ENCODE assay signal across 8 cellular contexts in genomic region chr19:34962281-34962944, GRCh38. TPM values are rescaled to one million over a fixed set of nuclear protein-coding genes. Genes with fewer than 3 reads are reported as not detected.
DNase-seq lines count a peak whose midpoint lies in the region; ATAC-seq and TF ChIP-seq lines count a peak whose summit lies in the region.

No MANE protein-coding gene starts in this region.

- ATAC-seq in GM19351 (IDR thresholded peaks at IDR 0.05; ENCODE audit: unreplicated experiment) = no peak

- peaks cover 32% of the 10 kb centered on the region for H3K4me1 Mint-ChIP-seq in neural crest cell

- peaks cover 14% of the 10 kb centered on the region for H3K9me3 Mint-ChIP-seq in neural crest cell

- no peaks in the 10 kb centered on the region for H3K9me2 ChIP-seq in OCI-LY7 (ENCODE audit: insufficient read depth, low read length)

- H3K36me3 Mint-ChIP-seq in neural crest cell (ENCODE audit: low read depth) = peaks cover 48% of the 10 kb centered on the region

- H3K9me3 ChIP-seq in OCI-LY7 (ENCODE audit: low read length) (peaks cover 5% of the 10 kb centered on the region; the same call in 1 of the 2 replicates), ectodermal cell (ENCODE audit: control insufficient read depth, low read length) (peaks cover 7% of the 10 kb centered on the region)

- H4K20me1 ChIP-seq in OCI-LY7 (ENCODE audit: insufficient read depth, low read length) = no peaks in the 10 kb centered on the region

- CTCF ChIA-PET in OCI-LY7 (lab: Charles Lee; ENCODE audit: unreplicated experiment) = no interaction called here

- BruUV-seq in OCI-LY7 (replicated peaks; lab: Mats Ljungman, UMichigan) = no TSS peak

- no peaks in the 10 kb centered on the region for H3K27me3 Mint-ChIP-seq in neural crest cell (ENCODE audit: low read depth)

- WGBS in ectodermal cell, 2 experiments = 92 to 93% methylated on average over 7 of the region's 7 CpGs

- peak overlapping the region; percentile 90 for H3K4me3 Mint-ChIP-seq in neural crest cell

- H2AFZ ChIP-seq in OCI-LY7 (ENCODE audit: low read length) = peak overlapping the region; percentile 51; the same call in 1 of the 2 replicates

- intact Hi-C loops in OCI-LY7 (cut with micrococcal nuclease; ENCODE audit: unreplicated experiment) = no loop called here

- DNase-seq in EH (ENCODE audit: low read depth) (peak; percentile 41), OCI-LY7 (ENCODE audit: low spot score) (peak; percentile 67), neural crest cell (ENCODE audit: low read depth, low spot score) (no peak), NOMO-1 treated with dmso at 0.1 percent for 144 hours (lab: John Stamatoyannopoulos, UW; ENCODE audit: unreplicated experiment) (no peak), NCI-H748 (lab: John Stamatoyannopoulos, UW; ENCODE audit: unreplicated experiment) (no peak)
- no peak for DNase-seq in effector CD8-positive, alpha-beta T cell (lab: John Stamatoyannopoulos, UW)

- peaks cover 16% of the 10 kb centered on the region; the same call in 1 of the 2 replicates for H3K79me2 ChIP-seq in OCI-LY7 (ENCODE audit: insufficient read depth, low read depth, low read length)

- no peak overlapping the region for H3K27ac Mint-ChIP-seq in neural crest cell (ENCODE audit: unreplicated experiment)

- peaks cover 19% of the 10 kb centered on the region for H3K4me1 ChIP-seq in OCI-LY7 (ENCODE audit: insufficient read depth, low read length, poor library complexity, severe bottlenecking)
- peaks cover 7% of the 10 kb centered on the region for H3K4me1 ChIP-seq in ectodermal cell (ENCODE audit: control insufficient read depth, insufficient read depth, low read length)

- peaks cover 28% of the 10 kb centered on the region for H3K36me3 ChIP-seq in OCI-LY7 (ENCODE audit: insufficient read depth, low read length)
- peaks cover 18% of the 10 kb centered on the region for H3K36me3 ChIP-seq in ectodermal cell (ENCODE audit: control insufficient read depth, insufficient read depth, low read length)

- peaks cover 17% of the 10 kb centered on the region for H3K27me3 ChIP-seq in ectodermal cell (ENCODE audit: control insufficient read depth, insufficient read depth, low read length, poor library complexity, severe bottlenecking)

- POLR2A ChIA-PET in OCI-LY7 (lab: Charles Lee) = interaction anchor here (0.6 to 0.8 kb wide), 2 partner anchors 9 to 51 kb away, joined by 3 read pairs; no protein-coding TSS in a partner anchor

- H3K4me3 ChIP-seq in OCI-LY7 (ENCODE audit: low read depth, low read length, poor library complexity, severe bottlenecking) = peak overlapping the region; percentile 88
- H3K4me3 ChIP-seq in ectodermal cell (ENCODE audit: insufficient read depth, low read depth, low read length) = peak overlapping the region; percentile 86

- H3K27ac ChIP-seq in OCI-LY7 (ENCODE audit: low read depth, low read length, poor library complexity, severe bottlenecking) (peak overlapping the region; percentile 44), ectodermal cell (ENCODE audit: insufficient read depth, low read depth, low read length, poor library complexity, severe bottlenecking) (no peak overlapping the region)

- TF ChIP-seq CTCF in OCI-LY7 (conservative IDR thresholded peaks at IDR 0.05; ENCODE audit: low read length) = no peak
- no peak for TF ChIP-seq CTCF in neural crest cell (conservative IDR thresholded peaks at IDR 0.05)

- peak overlapping the region; percentile 84 for H3K4me2 ChIP-seq in OCI-LY7 (ENCODE audit: low read length)

RNA-seq across cellular contexts. Expression of gene ZNF792, which starts 1.6 kb away (rescaled TPM):
- 8.0 and 8.3 TPM in 2 replicates for total RNA-seq in OCI-LY7 (2014; rRNA removed; shearing (Covaris generic))
- total RNA-seq in OCI-LY7 (2022) (9.5 TPM in 2 replicates), neural crest cell (7.5 and 8.1 TPM in 2 replicates)
- 3.5 TPM for polyA plus RNA-seq in ectodermal cell (2013, experiment 1 of 4)
- 3.7 TPM for polyA plus RNA-seq in ectodermal cell (2013, experiment 2 of 4)
- polyA plus RNA-seq in ectodermal cell (2013, experiment 3 of 4) = 2.9 TPM
- 3.0 TPM for polyA plus RNA-seq in ectodermal cell (2013, experiment 4 of 4)

RNA-seq across cellular contexts. Expression of gene ZNF30, which starts 35.7 kb away (rescaled TPM):
- total RNA-seq in OCI-LY7 (2014; rRNA removed; shearing (Covaris generic)) = not detected in 2 replicates
- not detected in 2 replicates for total RNA-seq in OCI-LY7 (2022)
- polyA plus RNA-seq in ectodermal cell (2013, experiment 1 of 4) = 7.4 TPM
- polyA plus RNA-seq in ectodermal cell (2013, experiment 2 of 4) = 8.9 TPM
- 6.3 TPM for polyA plus RNA-seq in ectodermal cell (2013, experiment 3 of 4)
- polyA plus RNA-seq in ectodermal cell (2013, experiment 4 of 4) = 12.5 TPM
- total RNA-seq in neural crest cell = 6.2 and 7.2 TPM in 2 replicates

RNA-seq across cellular contexts. Expression of gene GRAMD1A, which starts 37.7 kb away (rescaled TPM):
- 67.9 and 84.2 TPM in 2 replicates for total RNA-seq in OCI-LY7 (2014; rRNA removed; shearing (Covaris generic))
- total RNA-seq in OCI-LY7 (2022) (124 and 133 TPM in 2 replicates), neural crest cell (100 and 103 TPM in 2 replicates)
- polyA plus RNA-seq in ectodermal cell (2013, experiment 1 of 4) = 98.0 TPM
- 83.7 TPM for polyA plus RNA-seq in ectodermal cell (2013, experiment 2 of 4)
- 75.9 TPM for polyA plus RNA-seq in ectodermal cell (2013, experiment 3 of 4)
- polyA plus RNA-seq in ectodermal cell (2013, experiment 4 of 4) = 77.4 TPM

Comparison
In these comparisons a context has a peak if more than half of its experiments do, and no peak if none do; other contexts are left out.
1. DNase-seq: peak in EH (single experiment) and OCI-LY7 (single experiment); none in neural crest cell (single experiment), effector CD8-positive, alpha-beta T cell (single experiment), NOMO-1 treated with dmso at 0.1 percent for 144 hours (single experiment) and NCI-H748 (single experiment).